ENCODE assay signal across 7 cellular contexts in the genomic region with DNA sequence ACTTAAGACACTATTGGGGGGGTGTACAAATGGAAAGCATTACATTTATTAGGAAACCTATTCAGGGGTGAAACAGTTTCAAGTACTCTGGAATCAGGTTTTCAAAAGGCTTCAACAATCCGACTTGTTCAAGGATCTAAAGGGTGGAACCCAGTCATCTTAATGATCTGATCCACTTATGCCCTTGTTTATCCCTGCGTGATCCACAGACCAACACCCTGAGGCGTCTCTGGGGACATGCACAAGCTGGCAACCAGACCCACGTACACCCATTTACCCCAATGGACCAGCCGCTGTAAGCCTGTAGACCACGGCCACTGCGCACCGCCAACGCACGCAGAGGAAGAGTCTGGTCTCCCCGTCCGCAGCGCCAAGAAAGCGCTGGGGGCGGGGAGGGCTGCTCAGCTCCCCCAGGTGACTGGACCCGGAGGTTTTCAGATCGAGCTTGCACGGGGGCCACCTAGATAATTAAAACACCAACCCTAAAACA. TPM values are rescaled to one million over a fixed set of nuclear protein-coding genes. Genes with fewer than 3 reads are reported as not detected.
DNase-seq lines count a peak whose midpoint lies in the region; ATAC-seq and TF ChIP-seq lines count a peak whose summit lies in the region.

No MANE protein-coding gene starts in this region.

- no peaks in the 10 kb centered on the region for H3K9me3 Mint-ChIP-seq in natural killer cell treated with Interleukin-12 subunit alpha and Interleukin-12 subunit beta and Interleukin-15 and Interleukin-18, amount 100 ng/mL, for 72 hours

- H3K4me1 Mint-ChIP-seq in natural killer cell treated with Interleukin-12 subunit alpha and Interleukin-12 subunit beta and Interleukin-15 and Interleukin-18, amount 100 ng/mL, for 72 hours (ENCODE audit: low read depth in 2 of 2) = peaks cover 60 to 65% of the 10 kb centered on the region in 2 donors

- TF ChIP-seq CTCF in HEK293 (tag by site-specific recombination; IDR thresholded peaks at IDR 0.05) = no peak

- H3K27ac ChIP-seq in HEK293 (ENCODE audit: extremely low read depth, low read depth, low read length) = peak overlapping the region; percentile 99

- no peak for ATAC-seq in natural killer cell treated with Interleukin-12 subunit alpha and Interleukin-12 subunit beta and Interleukin-15 and Interleukin-18, amount 100 ng/mL, for 72 hours
- ATAC-seq in HG03571 (IDR thresholded peaks at IDR 0.05; ENCODE audit: unreplicated experiment) (no peak), GM21515 (IDR thresholded peaks at IDR 0.05; ENCODE audit: unreplicated experiment) (no peak)

- no peaks in the 10 kb centered on the region for H3K27me3 Mint-ChIP-seq in natural killer cell treated with Interleukin-12 subunit alpha and Interleukin-12 subunit beta and Interleukin-15 and Interleukin-18, amount 100 ng/mL, for 72 hours

- DNase-seq in T-helper 2 cell (peak in 4 of 5 experiments; percentile 27 to 63 (median 32)), HK-2 (ENCODE audit: unreplicated experiment) (no peak)
- peak; percentile 14 for DNase-seq in effector CD8-positive, alpha-beta T cell (lab: John Stamatoyannopoulos, UW)
- DNase-seq in natural killer cell treated with Interleukin-12 subunit alpha and Interleukin-12 subunit beta and Interleukin-15 and Interleukin-18, amount 100 ng/mL, for 72 hours (ENCODE audit: low spot score) = no peak

- POLR2A ChIA-PET in HEK293 (lab: Yijun Ruan, JAX) = interaction anchor here (0.6 to 2.5 kb wide), 5 partner anchors 10 to 63 kb away, joined by 6 to 29 read pairs (median 8); partner anchors contain the start of gene HNRNPF

- peaks cover 30 to 67% of the 10 kb centered on the region in 2 experiments for H3K36me3 ChIP-seq in HEK293 (ENCODE audit: control insufficient read depth in 2 of 2, insufficient read depth in 1 of 2, low read length in 2 of 2)

- peak overlapping the region; percentile 89 for H3K4me3 Mint-ChIP-seq in natural killer cell treated with Interleukin-12 subunit alpha and Interleukin-12 subunit beta and Interleukin-15 and Interleukin-18, amount 100 ng/mL, for 72 hours

- H3K9me3 ChIP-seq in HEK293 (ENCODE audit: control insufficient read depth, insufficient read depth, low read depth, low read length) = no peaks in the 10 kb centered on the region

- CTCF ChIA-PET in HEK293 (lab: Yijun Ruan, JAX) = interaction anchor here (0.8 to 1.3 kb wide), 2 partner anchors 10 to 19 kb away, joined by 3 to 4 read pairs; no protein-coding TSS in a partner anchor

- peak overlapping the region; percentile 92 to 95 for H3K27ac Mint-ChIP-seq in natural killer cell treated with Interleukin-12 subunit alpha and Interleukin-12 subunit beta and Interleukin-15 and Interleukin-18, amount 100 ng/mL, for 72 hours

- peak overlapping the region; percentile 58 for H3K4me3 ChIP-seq in HEK293 (ENCODE audit: low read depth, low read length)

- H3K36me3 Mint-ChIP-seq in natural killer cell treated with Interleukin-12 subunit alpha and Interleukin-12 subunit beta and Interleukin-15 and Interleukin-18, amount 100 ng/mL, for 72 hours = peaks cover 51% of the 10 kb centered on the region

- no peaks in the 10 kb centered on the region; the same call in 1 of the 2 replicates for H3K4me1 ChIP-seq in HEK293 (ENCODE audit: control insufficient read depth, insufficient read depth, low read length)

TF ChIP-seq in HEK293, 187 proteins besides CTCF, POLR2A, EP300 and RAD21 (continues in another document):
- TF ChIP-seq, protein P1, sequence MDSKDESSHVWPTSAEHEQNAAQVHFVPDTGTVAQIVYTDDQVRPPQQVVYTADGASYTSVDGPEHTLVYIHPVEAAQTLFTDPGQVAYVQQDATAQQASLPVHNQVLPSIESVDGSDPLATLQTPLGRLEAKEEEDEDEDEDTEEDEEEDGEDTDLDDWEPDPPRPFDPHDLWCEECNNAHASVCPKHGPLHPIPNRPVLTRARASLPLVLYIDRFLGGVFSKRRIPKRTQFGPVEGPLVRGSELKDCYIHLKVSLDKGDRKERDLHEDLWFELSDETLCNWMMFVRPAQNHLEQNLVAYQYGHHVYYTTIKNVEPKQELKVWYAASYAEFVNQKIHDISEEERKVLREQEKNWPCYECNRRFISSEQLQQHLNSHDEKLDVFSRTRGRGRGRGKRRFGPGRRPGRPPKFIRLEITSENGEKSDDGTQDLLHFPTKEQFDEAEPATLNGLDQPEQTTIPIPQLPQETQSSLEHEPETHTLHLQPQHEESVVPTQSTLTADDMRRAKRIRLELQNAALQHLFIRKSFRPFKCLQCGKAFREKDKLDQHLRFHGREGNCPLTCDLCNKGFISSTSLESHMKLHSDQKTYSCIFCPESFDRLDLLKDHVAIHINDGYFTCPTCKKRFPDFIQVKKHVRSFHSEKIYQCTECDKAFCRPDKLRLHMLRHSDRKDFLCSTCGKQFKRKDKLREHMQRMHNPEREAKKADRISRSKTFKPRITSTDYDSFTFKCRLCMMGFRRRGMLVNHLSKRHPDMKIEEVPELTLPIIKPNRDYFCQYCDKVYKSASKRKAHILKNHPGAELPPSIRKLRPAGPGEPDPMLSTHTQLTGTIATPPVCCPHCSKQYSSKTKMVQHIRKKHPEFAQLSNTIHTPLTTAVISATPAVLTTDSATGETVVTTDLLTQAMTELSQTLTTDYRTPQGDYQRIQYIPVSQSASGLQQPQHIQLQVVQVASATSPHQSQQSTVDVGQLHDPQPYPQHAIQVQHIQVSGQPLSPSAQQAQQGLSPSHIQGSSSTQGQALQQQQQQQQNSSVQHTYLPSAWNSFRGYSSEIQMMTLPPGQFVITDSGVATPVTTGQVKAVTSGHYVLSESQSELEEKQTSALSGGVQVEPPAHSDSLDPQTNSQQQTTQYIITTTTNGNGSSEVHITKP (tag by site-specific recombination; IDR thresholded peaks at IDR 0.05) = peak; percentile 13; the same call in 1 of the 2 replicates
- TF ChIP-seq ZFHX2 (tag by site-specific recombination; conservative IDR thresholded peaks at IDR 0.05) (peak; percentile 66), EGR2 (tag by site-specific recombination; IDR thresholded peaks at IDR 0.05; ENCODE audit: low read depth) (peak; percentile 61), GLIS2 (tag by site-specific recombination; IDR thresholded peaks at IDR 0.05) (peak; percentile 55), ZNF473 (tag by site-specific recombination; IDR thresholded peaks at IDR 0.05) (no peak), HIC1 (tag by site-specific recombination; IDR thresholded peaks at IDR 0.05) (peak; percentile 10; the same call in 1 of the 2 replicates), ZNF513 (tag by site-specific recombination; IDR thresholded peaks at IDR 0.05) (peak; percentile 41; the same call in 1 of the 2 replicates), GFI1B (tag by site-specific recombination; IDR thresholded peaks at IDR 0.05) (no peak), ZNF223 (tag by site-specific recombination; IDR thresholded peaks at IDR 0.05) (no peak), GLIS1 (tag by site-specific recombination; IDR thresholded peaks at IDR 0.05) (no peak), ZNF677 (tag by site-specific recombination; IDR thresholded peaks at IDR 0.05) (0 out of 2 replicates have a peak, but pooled peaks have one; percentile 2), ZNF571 (tag by site-specific recombination; IDR thresholded peaks at IDR 0.05) (no peak), BCL11A (tag by site-specific recombination; IDR thresholded peaks at IDR 0.05; ENCODE audit: low read depth) (no peak)
- TF ChIP-seq, protein P2, sequence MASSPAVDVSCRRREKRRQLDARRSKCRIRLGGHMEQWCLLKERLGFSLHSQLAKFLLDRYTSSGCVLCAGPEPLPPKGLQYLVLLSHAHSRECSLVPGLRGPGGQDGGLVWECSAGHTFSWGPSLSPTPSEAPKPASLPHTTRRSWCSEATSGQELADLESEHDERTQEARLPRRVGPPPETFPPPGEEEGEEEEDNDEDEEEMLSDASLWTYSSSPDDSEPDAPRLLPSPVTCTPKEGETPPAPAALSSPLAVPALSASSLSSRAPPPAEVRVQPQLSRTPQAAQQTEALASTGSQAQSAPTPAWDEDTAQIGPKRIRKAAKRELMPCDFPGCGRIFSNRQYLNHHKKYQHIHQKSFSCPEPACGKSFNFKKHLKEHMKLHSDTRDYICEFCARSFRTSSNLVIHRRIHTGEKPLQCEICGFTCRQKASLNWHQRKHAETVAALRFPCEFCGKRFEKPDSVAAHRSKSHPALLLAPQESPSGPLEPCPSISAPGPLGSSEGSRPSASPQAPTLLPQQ (tag by site-specific recombination; IDR thresholded peaks at IDR 0.05) = no peak

RNA-seq across cellular contexts. Expression of gene HNRNPF, which starts 13.4 kb away (rescaled TPM):
- 100 to 1,000 TPM; 340 to 514 TPM for total RNA-seq in natural killer cell treated with Interleukin-12 subunit alpha and Interleukin-12 subunit beta and Interleukin-15 and Interleukin-18, amount 100 ng/mL, for 72 hours

RNA-seq across cellular contexts. Expression of gene FXYD4, which starts 24.2 kb away (rescaled TPM):
- not detected for total RNA-seq in natural killer cell treated with Interleukin-12 subunit alpha and Interleukin-12 subunit beta and Interleukin-15 and Interleukin-18, amount 100 ng/mL, for 72 hours

RNA-seq across cellular contexts. Expression of gene ZNF487, which starts 41.3 kb away (rescaled TPM):
- total RNA-seq in natural killer cell treated with Interleukin-12 subunit alpha and Interleukin-12 subunit beta and Interleukin-15 and Interleukin-18, amount 100 ng/mL, for 72 hours = 1 to 10 TPM; 3.5 to 5.7 TPM

Comparison
In these comparisons a context has a peak if more than half of its experiments do, and no peak if none do; other contexts are left out.
1. DNase-seq: peak in T-helper 2 cell (4 of 5) and effector CD8-positive, alpha-beta T cell (single experiment); none in natural killer cell treated with Interleukin-12 subunit alpha and Interleukin-12 subunit beta and Interleukin-15 and Interleukin-18, amount 100 ng/mL, for 72 hours (single experiment) and HK-2 (single experiment).